Comparison of ENCODE assay signal across 8 cellular contexts in genomic region chr11:19240420-19241259, GRCh38. TPM values are rescaled to one million over a fixed set of nuclear protein-coding genes. Genes with fewer than 3 reads are reported as not detected.
DNase-seq lines count a peak whose midpoint lies in the region; ATAC-seq, FAIRE-seq and TF ChIP-seq lines count a peak whose summit lies in the region.

E2F8 (minus strand) TSS chr11:19240945; CDS start chr11:19240121, 824 bp downstream.

- H3K9ac ChIP-seq in kidney (ENCODE audit: low read length in 2 of 2): peak within 1 kb of the TSS in 1 of 2 donors; percentile 4

- peaks cover 0 to 4% of the 10 kb centered on the region in 2 donors for H3K4me1 ChIP-seq in kidney (ENCODE audit: control insufficient read depth in 1 of 2, insufficient read depth in 1 of 2, low read depth in 1 of 2, low read length in 2 of 2)

- no peaks in the 10 kb centered on the region for H3K9me3 ChIP-seq in kidney (ENCODE audit: control insufficient read depth in 1 of 2, low read length in 2 of 2)

- intact Hi-C loops in kidney (cut with DNase I): no loop called here

- no peaks in the 10 kb centered on the region for H3K36me3 ChIP-seq in kidney (ENCODE audit: control insufficient read depth in 1 of 2, insufficient read depth in 2 of 2, low read length in 2 of 2)

- TF ChIP-seq CTCF in AG10803 (conservative IDR thresholded peaks at IDR 0.05; ENCODE audit: low read length): no peak
- no peak for TF ChIP-seq CTCF in kidney (IDR thresholded peaks at IDR 0.05; ENCODE audit: borderline replicate concordance, extremely low read depth, insufficient read depth)

- no peak within 1 kb of the TSS for H3K27ac ChIP-seq in kidney (ENCODE audit: low read depth in 2 of 2, low read length in 2 of 2)

- no peak for FAIRE-seq in kidney (lab: Jason Lieb, UNC)

- peak; percentile 61 for TF ChIP-seq POLR2A in GM19099 (IDR thresholded peaks at IDR 0.05; ENCODE audit: extremely low read depth, insufficient read length, low read depth)

- peak; percentile 87 for DNase-seq in AG10803 (ENCODE audit: low read depth)
- peak; percentile 92 for DNase-seq in NCI-H446 treated with DMSO at 0.1 percent for 48 hours (lab: John Stamatoyannopoulos, UW)
- DNase-seq in activated CD4-positive, CD25-positive, alpha-beta regulatory T cell treated with anti-CD3 and anti-CD28 coated beads, Interleukin-2, amount 50 U/mL, for 16 hours (ENCODE audit: low read depth, low spot score): peak; percentile 75
- DNase-seq in cerebellar cortex (ENCODE audit: low spot score): peak; percentile 88
- DNase-seq in kidney: peak; percentile 96
- DNase-seq in stimulated activated CD4-positive, alpha-beta T cell treated with anti-CD3 and anti-CD28 coated beads, Interleukin-15, amount 100 ng/mL, for 24 hours: peak; percentile 96

- peak; percentile 88 for ATAC-seq in HG03378 (IDR thresholded peaks at IDR 0.05; ENCODE audit: unreplicated experiment)

- peak within 1 kb of the TSS; percentile 89 for H3K4me3 ChIP-seq in AG10803 (ENCODE audit: low read length)
- peak within 1 kb of the TSS; percentile 13 to 54 for H3K4me3 ChIP-seq in kidney (ENCODE audit: low read length in 2 of 2)

RNA-seq across cellular contexts. Expression of gene E2F8, which starts in this region (rescaled TPM):
- total RNA-seq in kidney: 0.66 TPM
- polyA plus RNA-seq in kidney (ENCODE audit: insufficient read depth, low read depth, low replicate concordance): not detected

Comparison
In these comparisons a context has a peak if more than half of its experiments do, and no peak if none do; other contexts are left out.
1. Peak in DNase-seq and H3K4me3 ChIP-seq in kidney; RNA of the gene not detected or under 1 TPM.